ENCODE assay signal across 11 cellular contexts in genomic region chr11:44308923-44309482, GRCh38. TPM values are rescaled to one million over a fixed set of nuclear protein-coding genes. Genes with fewer than 3 reads are reported as not detected.
A peak's percentile ranks its signal among the peaks of the same experiment; 100 is the strongest.
DNase-seq lines count a peak whose midpoint lies in the region; ATAC-seq and TF ChIP-seq lines count a peak whose summit lies in the region.
"Had no signal": no experiment of that assay in that cellular context is flagged by ENCODE, and none has a peak within 500 bp of the region (broad histone marks: within the 10 kb centered on the region; RNA-seq: fewer than 3 reads in every experiment).

No MANE protein-coding gene starts in this region.

- H3K9me3 ChIP-seq in PC-3 (ENCODE audit: low read length) (no peaks in the 10 kb centered on the region), iPS-18c (ENCODE audit: control insufficient read depth, insufficient read depth, low read length) (peaks cover 11% of the 10 kb centered on the region), subcutaneous abdominal adipose tissue (ENCODE audit: control insufficient read depth in 5 of 5, low read length in 5 of 5) (no peaks in the 10 kb centered on the region)

- peak overlapping the region; percentile 25 for H3K27ac Mint-ChIP-seq in activated CD4-positive, alpha-beta T cell treated with anti-CD3 and anti-CD28 coated beads, Interleukin-2, amount 10 ng/mL, durations not matched to agents 7 days and 5 days

- no peaks in the 10 kb centered on the region for H4K20me1 ChIP-seq in PC-3 (ENCODE audit: low read length)

- no peaks in the 10 kb centered on the region for H3K79me2 ChIP-seq in PC-3 (ENCODE audit: low read length)

- H3K36me3 ChIP-seq in PC-3 (ENCODE audit: low read depth, low read length) (no peaks in the 10 kb centered on the region), subcutaneous abdominal adipose tissue (ENCODE audit: control insufficient read depth in 5 of 5, insufficient read depth in 5 of 5, low read length in 5 of 5) (no peaks in the 10 kb centered on the region)

- TF ChIP-seq CTCF in PC-3 (conservative IDR thresholded peaks at IDR 0.05; ENCODE audit: low read depth, low read length): no peak

- 0 out of 2 replicates have a peak overlapping the region, but pooled peaks have one; percentile 38 for H2AFZ ChIP-seq in PC-3 (ENCODE audit: low read length)

- H3F3A ChIP-seq in PC-3 (ENCODE audit: low read length, unreplicated experiment): no peaks in the 10 kb centered on the region

- H3K4me3 ChIP-seq in PC-3 (ENCODE audit: low read length): peak overlapping the region; percentile 54; the same call in 1 of the 2 replicates
- peak overlapping the region; percentile 36; the same call in 1 of the 2 replicates for H3K4me3 ChIP-seq in iPS-18c (ENCODE audit: insufficient read depth, low read depth, low read length)
- peak overlapping the region; percentile 46 to 68 (median 49) for H3K4me3 ChIP-seq in subcutaneous abdominal adipose tissue (ENCODE audit: low read depth in 1 of 5, low read length in 5 of 5)

- H3K27me3 Mint-ChIP-seq in activated CD4-positive, alpha-beta T cell treated with anti-CD3 and anti-CD28 coated beads, Interleukin-2, amount 10 ng/mL, durations not matched to agents 7 days and 5 days: peaks cover 90% of the 10 kb centered on the region

- POLR2A ChIA-PET in activated CD4-positive, alpha-beta T cell treated with anti-CD3 and anti-CD28 coated beads, Interleukin-2, amount 10 ng/mL, durations not matched to agents 7 days and 5 days (lab: Charles Lee): no interaction called here
- POLR2A ChIA-PET in PC-3 (lab: Charles Lee; ENCODE audit: unreplicated experiment): no interaction called here

- DNase-seq in activated CD4-positive, alpha-beta T cell treated with anti-CD3 and anti-CD28 coated beads, Interleukin-2, amount 10 ng/mL, durations not matched to agents 7 days and 5 days: no peak
- DNase-seq in activated CD4-positive, alpha-beta T cell treated with anti-CD3 and anti-CD28 coated beads for 48 hours: no peak
- DNase-seq in PC-3 (no peak), T1000 (lab: John Stamatoyannopoulos, UW) (no peak), D341Med (ENCODE audit: low spot score) (no peak)
- DNase-seq: activated CD4-positive, alpha-beta T cell treated with anti-CD3 and anti-CD28 coated beads, Interleukin-2, amount 50 U/mL, for 1 hour; NK-92 treated with Interleukin-12 subunit alpha and Interleukin-12 subunit beta, amount 100 ng/mL, for 24 hours had no signal

- H3K9ac ChIP-seq in PC-3 (ENCODE audit: low read length): no peak overlapping the region
- H3K9ac ChIP-seq in subcutaneous abdominal adipose tissue (ENCODE audit: low read length in 5 of 5): no peak overlapping the region

- no TSS peak for BruUV-seq in PC-3 (replicated peaks; lab: Mats Ljungman, UMichigan)

- H3K4me3 Mint-ChIP-seq in activated CD4-positive, alpha-beta T cell treated with anti-CD3 and anti-CD28 coated beads, Interleukin-2, amount 10 ng/mL, durations not matched to agents 7 days and 5 days: no peak overlapping the region

- H3K4me1 Mint-ChIP-seq in activated CD4-positive, alpha-beta T cell treated with anti-CD3 and anti-CD28 coated beads, Interleukin-2, amount 10 ng/mL, durations not matched to agents 7 days and 5 days: peaks cover 23% of the 10 kb centered on the region

- H3K9me3 Mint-ChIP-seq in activated CD4-positive, alpha-beta T cell treated with anti-CD3 and anti-CD28 coated beads, Interleukin-2, amount 10 ng/mL, durations not matched to agents 7 days and 5 days: no peaks in the 10 kb centered on the region
- H3K9me3 Mint-ChIP-seq: central memory CD8-positive, alpha-beta T cell had no signal

- no peaks in the 10 kb centered on the region for H3K9me2 ChIP-seq in PC-3 (replicated peaks; ENCODE audit: low read length)

- peaks cover 1% of the 10 kb centered on the region for H3K36me3 Mint-ChIP-seq in activated CD4-positive, alpha-beta T cell treated with anti-CD3 and anti-CD28 coated beads, Interleukin-2, amount 10 ng/mL, durations not matched to agents 7 days and 5 days (ENCODE audit: low read depth)

- ATAC-seq in PC-3 (no peak), HG03378 (IDR thresholded peaks at IDR 0.05; ENCODE audit: unreplicated experiment) (no peak)

- intact Hi-C loops in PC-3 (cut with micrococcal nuclease): no loop called here

- H3K4me1 ChIP-seq in PC-3 (ENCODE audit: insufficient read depth, low read length) (no peaks in the 10 kb centered on the region), subcutaneous abdominal adipose tissue (ENCODE audit: control insufficient read depth in 5 of 5, insufficient read depth in 5 of 5, low read length in 5 of 5) (peaks cover 0 to 43% (median 39%) of the 10 kb centered on the region in 5 donors)

- H3K4me2 ChIP-seq in PC-3 (ENCODE audit: low read length): peak overlapping the region; percentile 72; the same call in 1 of the 2 replicates

- H3K27me3 ChIP-seq in PC-3 (ENCODE audit: low read length): peaks cover 55% of the 10 kb centered on the region
- peaks cover 44 to 88% (median 75%) of the 10 kb centered on the region in 5 donors for H3K27me3 ChIP-seq in subcutaneous abdominal adipose tissue (ENCODE audit: control insufficient read depth in 5 of 5, insufficient read depth in 4 of 5, low read length in 5 of 5)

- CTCF ChIA-PET in activated CD4-positive, alpha-beta T cell treated with anti-CD3 and anti-CD28 coated beads, Interleukin-2, amount 10 ng/mL, durations not matched to agents 7 days and 5 days (lab: Charles Lee): interaction anchor here (1.0 to 1.9 kb wide), 3 partner anchors 8 to 215 kb away, joined by 3 to 5 read pairs (median 4); no protein-coding TSS in a partner anchor
- CTCF ChIA-PET in PC-3 (lab: Charles Lee): no interaction called here

- H3K27ac ChIP-seq in PC-3 (ENCODE audit: low read length) (no peak overlapping the region), subcutaneous abdominal adipose tissue (ENCODE audit: low read depth, low read length) (no peak overlapping the region)

RNA-seq across cellular contexts. Expression of gene ALX4, which starts 0.9 kb away (rescaled TPM):
- total RNA-seq in activated CD4-positive, alpha-beta T cell treated with anti-CD3 and anti-CD28 coated beads, Interleukin-2, amount 10 ng/mL, durations not matched to agents 7 days and 5 days: not detected
- total RNA-seq in PC-3 (2014; rRNA removed): not detected in 2 replicates
